25 cellular contexts compared by ENCODE assay signal in genomic region chr1:39472826-39473225, GRCh38. TPM values are rescaled to one million over a fixed set of nuclear protein-coding genes. Genes with fewer than 3 reads are reported as not detected.
"Had no signal": no experiment of that assay in that cellular context is flagged by ENCODE, and none has a peak within 500 bp of the region (broad histone marks: within the 10 kb centered on the region; RNA-seq: fewer than 3 reads in every experiment).

No MANE protein-coding gene starts in this region.

- FAIRE-seq: RCC 7860 had no signal

- H3K27ac ChIP-seq: HL-60, SJSA1, SK-N-MC had no signal

- H3K27me3 ChIP-seq: MG63, SJSA1 had no signal

- H3K9me3 ChIP-seq: MG63, SJSA1 had no signal

- H3K4me1 ChIP-seq: SJSA1 had no signal

- H3K4me3 ChIP-seq: MG63, SJSA1, SK-N-MC had no signal

- DNase-seq: KBM-7, MG63, NCI-H1092, NCI-H1105 treated with DMSO at 0.1 percent for 48 hours, NCI-H1417 treated with DMSO at 0.1 percent for 48 hours, NCI-H146, NCI-H1694 treated with DMSO at 0.1 percent for 48 hours, NCI-H1930, NCI-H2081, NCI-H2107, NCI-H2171, NCI-H226, NCI-H446, NCI-H510A, NCI-H524 treated with DMSO at 0.1 percent for 48 hours, NCI-H69, NCI-H774, Right ventricle myocardium superior, RPMI8226, SIG-M5 had no signal

RNA-seq across cellular contexts. Expression of gene BMP8A, which starts 18.6 kb away (rescaled TPM):
- total RNA-seq: LHCN-M2, SJSA1 had no signal
